In the genomic region with DNA sequence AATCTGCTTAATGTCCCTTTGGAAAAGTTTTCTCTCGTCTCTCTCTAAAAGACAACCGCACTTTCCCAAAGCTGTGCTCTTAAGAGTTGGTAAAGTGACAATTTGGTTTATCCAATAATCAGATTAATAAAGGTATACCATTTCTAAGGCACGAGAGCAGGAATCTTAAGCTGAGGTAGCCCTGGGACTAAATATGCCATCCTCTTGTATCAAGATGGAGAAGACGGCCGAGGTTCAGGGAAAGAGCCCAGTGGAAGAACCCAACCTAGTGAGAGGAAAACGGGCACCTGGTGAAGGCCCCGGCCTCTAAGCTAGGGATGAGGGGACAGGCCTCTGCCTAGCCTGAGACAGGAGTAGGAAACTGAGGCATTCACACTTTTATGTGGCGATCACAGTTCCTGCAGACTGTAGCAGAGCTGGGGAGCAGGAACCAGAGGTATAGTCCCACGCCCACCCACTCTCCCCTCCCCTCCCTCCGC, we compare ENCODE assay signal across 8 cellular contexts. TPM values are rescaled to one million over a fixed set of nuclear protein-coding genes. Genes with fewer than 3 reads are reported as not detected.
DNase-seq lines count a peak whose midpoint lies in the region; ATAC-seq and TF ChIP-seq lines count a peak whose summit lies in the region.

No MANE protein-coding gene starts in this region.

- H3K4me1 ChIP-seq in A673 (ENCODE audit: insufficient read depth, low read length, poor library complexity, severe bottlenecking) (peaks cover 28% of the 10 kb centered on the region), body of pancreas (peaks cover 39% of the 10 kb centered on the region), mononuclear cell (ENCODE audit: insufficient read depth, low read length) (peaks cover 31% of the 10 kb centered on the region)

- CTCF ChIA-PET in A673 (lab: Charles Lee) = interaction anchor here (0.7 to 1.9 kb wide), 2 partner anchors 12 to 101 kb away, joined by 3 to 11 read pairs; a partner anchor contains a TSS

- WGBS in body of pancreas, 2 donors = 20 to 24% methylated on average over 9 to 10 of the region's 10 CpGs

- intact Hi-C loops in A673 (cut with micrococcal nuclease; ENCODE audit: unreplicated experiment) (no loop called here), body of pancreas (cut with DNase I) (no loop called here)

- BruUV-seq in A673 (replicated peaks; lab: Mats Ljungman, UMichigan) = no TSS peak

- H3K27me3 ChIP-seq in A673 (replicated peaks; ENCODE audit: insufficient read depth, low read depth, low read length, poor library complexity) (no peaks in the 10 kb centered on the region), body of pancreas (no peaks in the 10 kb centered on the region), mononuclear cell (ENCODE audit: insufficient read depth, low read length) (no peaks in the 10 kb centered on the region)

- no peak for TF ChIP-seq POLR2A in body of pancreas (IDR thresholded peaks at IDR 0.05)

- H3K27ac ChIP-seq in A673 (ENCODE audit: low read depth, low read length, poor library complexity, severe bottlenecking) (peak overlapping the region; percentile 91), body of pancreas (peak overlapping the region; percentile 76 to 91 (median 82))

- DNase-seq in A673 (ENCODE audit: low spot score) (no peak), body of pancreas (no peak), NCI-H2227 treated with DMSO at 0.1 percent for 48 hours (lab: John Stamatoyannopoulos, UW) (no peak), CD1c-positive myeloid dendritic cell (ENCODE audit: extremely low spot score) (no peak), NCI-H1417 treated with DMSO at 0.1 percent for 48 hours (lab: John Stamatoyannopoulos, UW) (no peak)

- peaks cover 27% of the 10 kb centered on the region for H3K36me3 ChIP-seq in A673 (ENCODE audit: insufficient read depth, low read length, poor library complexity, severe bottlenecking)
- H3K36me3 ChIP-seq in body of pancreas (replicated peaks in 1 of 2; ENCODE audit: insufficient read depth in 1 of 2, low read depth in 2 of 2) = no peaks in the 10 kb centered on the region

- H3K9me3 ChIP-seq in A673 (ENCODE audit: low read depth, low read length, poor library complexity, severe bottlenecking) (no peaks in the 10 kb centered on the region), body of pancreas (no peaks in the 10 kb centered on the region), mononuclear cell (ENCODE audit: low read depth, low read length) (no peaks in the 10 kb centered on the region)

- ATAC-seq in HG02884 (IDR thresholded peaks at IDR 0.05; ENCODE audit: unreplicated experiment) (peak; percentile 13), body of pancreas (no peak), HG03139 (IDR thresholded peaks at IDR 0.05; ENCODE audit: unreplicated experiment) (no peak)

- POLR2A ChIA-PET in A673 (lab: Charles Lee; ENCODE audit: low non-redundant PET) = no interaction called here

- H3K4me3 ChIP-seq in A673 (ENCODE audit: low read depth, low read length, poor library complexity, severe bottlenecking) (peak overlapping the region; percentile 62), body of pancreas (peak overlapping the region in 1 of 2 donors; percentile 82), mononuclear cell (ENCODE audit: low read length) (peak overlapping the region; percentile 99)

- TF ChIP-seq CTCF in A673 (conservative IDR thresholded peaks at IDR 0.05; ENCODE audit: low read depth, low read length) = no peak
- no peak for TF ChIP-seq CTCF in body of pancreas (IDR thresholded peaks at IDR 0.05)

RNA-seq across cellular contexts. Expression of a gene that starts 0.3 kb away (rescaled TPM):
- 259 and 320 TPM in 2 replicates for total RNA-seq in A673 (2021)
- 100 to 1,000 TPM in 1 of 2 donors, 10 to 100 TPM in 1; 65.3 to 123 TPM for total RNA-seq in body of pancreas
- 87.1 TPM for total RNA-seq in mononuclear cell

RNA-seq across cellular contexts. Expression of a gene that starts 36.0 kb away (rescaled TPM):
- total RNA-seq in A673 (2021) (30.2 and 32.6 TPM in 2 replicates), body of pancreas (1 to 10 TPM; 7.3 to 7.5 TPM), mononuclear cell (1.4 TPM)
